13 cellular contexts compared by ENCODE assay signal in genomic region chr11:17719028-17719939, GRCh38. TPM values are rescaled to one million over a fixed set of nuclear protein-coding genes. Genes with fewer than 3 reads are reported as not detected.
DNase-seq lines count a peak whose midpoint lies in the region; ATAC-seq and TF ChIP-seq lines count a peak whose summit lies in the region.
"Had no signal": no experiment of that assay in that cellular context is flagged by ENCODE, and none has a peak within 500 bp of the region (broad histone marks: within the 10 kb centered on the region; RNA-seq: fewer than 3 reads in every experiment).

Gene MYOD1 (plus strand): TSS chr11:17719571. CDS start chr11:17719783, 212 bp downstream.

- H3K36me3 ChIP-seq in heart left ventricle: no peaks in the 10 kb centered on the region
- no peaks in the 10 kb centered on the region for H3K36me3 ChIP-seq in Peyer's patch

- no peak for TF ChIP-seq CTCF in heart left ventricle (IDR thresholded peaks at IDR 0.05)
- no peak for TF ChIP-seq CTCF in Peyer's patch (IDR thresholded peaks at IDR 0.05)

- TF ChIP-seq POLR2A in heart left ventricle (IDR thresholded peaks at IDR 0.05) (no peak), Peyer's patch (IDR thresholded peaks at IDR 0.05) (no peak)

- H3K27me3 ChIP-seq in heart left ventricle: peaks cover 22 to 78% (median 37%) of the 10 kb centered on the region in 9 donors
- peaks cover 0 to 28% of the 10 kb centered on the region in 2 donors for H3K27me3 ChIP-seq in Peyer's patch

- intact Hi-C loops in heart left ventricle (cut with DNase I) (loop anchor here in 1 of 10 donors (5.0 kb wide), 1 partner anchor 117 kb away; no protein-coding TSS in a partner anchor), posterior vena cava (cut with DNase I) (no loop called here)

- H3K9me3 ChIP-seq in heart left ventricle: no peaks in the 10 kb centered on the region
- H3K9me3 ChIP-seq in Peyer's patch: no peaks in the 10 kb centered on the region

- H3K27ac ChIP-seq in heart left ventricle (no peak within 1 kb of the TSS), Peyer's patch (no peak within 1 kb of the TSS)
- H3K27ac ChIP-seq: 22Rv1 had no signal

- DNase-seq in DMS 273 (lab: John Stamatoyannopoulos, UW; ENCODE audit: unreplicated experiment): peak; percentile 68
- no peak for DNase-seq in DMS 273 treated with DMSO at 0.1 percent for 48 hours (lab: John Stamatoyannopoulos, UW)
- peak; percentile 20 for DNase-seq in NCI-H510A (lab: John Stamatoyannopoulos, UW)
- DNase-seq in heart left ventricle: no peak
- DNase-seq in posterior vena cava (ENCODE audit: low spot score): peak; percentile 81
- DNase-seq in Peyer's patch: no peak
- no peak for DNase-seq in epidermal melanocyte (ENCODE audit: insufficient read length, low spot score)
- no peak for DNase-seq in activated naive CD4-positive, alpha-beta T cell treated with anti-CD3 and anti-CD28 coated beads, Interleukin-2, amount 50 U/mL, for 16 hours
- DNase-seq: activated gamma-delta T cell treated with Interleukin-2 at 50 U/mL for 16 hours; DND-41; naive B cell; stimulated activated CD4-positive, alpha-beta T cell treated with anti-CD3 and anti-CD28 coated beads, Interleukin-4, amount 100 ng/mL, for 1 hour had no signal

- H3K4me1 ChIP-seq in heart left ventricle (peaks cover 0 to 37% (median 10%) of the 10 kb centered on the region in 12 donors), Peyer's patch (peaks cover 0 to 22% (median 0%) of the 10 kb centered on the region in 4 donors)

- WGBS in heart left ventricle, 4 donors: 3 to 4% (median 4%) methylated on average over 38 to 69 of the region's 69 CpGs

- peak in 2 of 4 donors; percentile 45 to 50 for ATAC-seq in heart left ventricle

- H3K4me3 ChIP-seq in heart left ventricle: peak within 1 kb of the TSS in 8 of 12 donors; percentile 2 to 39 (median 4)
- H3K4me3 ChIP-seq in Peyer's patch: no peak within 1 kb of the TSS

RNA-seq across cellular contexts. Expression of gene MYOD1, which starts in this region (rescaled TPM):
- not detected for total RNA-seq in heart left ventricle
- polyA plus RNA-seq in heart left ventricle: not detected
- not detected for total RNA-seq in posterior vena cava
- total RNA-seq in Peyer's patch: not detected

Comparison
In these comparisons a context has a peak if more than half of its experiments do, and no peak if none do; other contexts are left out.
1. DNase-seq: peak in DMS 273 (single experiment) and NCI-H510A (single experiment); none in DMS 273 treated with DMSO at 0.1 percent for 48 hours (single experiment), heart left ventricle (0 of 5), Peyer's patch (0 of 3), epidermal melanocyte (single experiment) and activated naive CD4-positive, alpha-beta T cell treated with anti-CD3 and anti-CD28 coated beads, Interleukin-2, amount 50 U/mL, for 16 hours (single experiment).
2. Peak in DNase-seq in posterior vena cava; RNA of the gene not detected or under 1 TPM.
3. H3K4me3 ChIP-seq: peak in heart left ventricle (8 of 12); none in Peyer's patch (0 of 4).